Comparison of ENCODE assay signal across 27 cellular contexts in genomic region chr6:39476670-39477069, GRCh38.
"Had no signal": no experiment of that assay in that cellular context is flagged by ENCODE, and none has a peak within 500 bp of the region (broad histone marks: within the 10 kb centered on the region; RNA-seq: fewer than 3 reads in every experiment).

No MANE protein-coding gene starts in this region.

- H3K36me3 ChIP-seq: neutrophil, ovary, right lobe of liver, sigmoid colon, stomach, thoracic aorta, thyroid gland, tibial nerve, upper lobe of right lung, uterus had no signal

- H3K4me1 ChIP-seq: parathyroid adenoma, psoas muscle, right lobe of liver, sigmoid colon, thyroid gland, upper lobe of right lung, uterus had no signal

- H3K27me3 ChIP-seq: ovary, right lobe of liver, sigmoid colon, stomach, thyroid gland, tibial nerve, upper lobe of right lung, uterus had no signal

- ATAC-seq: naive thymus-derived CD8-positive, alpha-beta T cell; natural killer cell treated with Interleukin-12 subunit alpha and Interleukin-12 subunit beta and Interleukin-15 and Interleukin-18, amount 100 ng/mL, for 72 hours; psoas muscle; right cardiac atrium; right lobe of liver; stimulated activated effector memory CD8-positive, alpha-beta T cell treated with anti-CD3 and anti-CD28 coated beads, Interleukin-12 subunit alpha, Interleukin-12 subunit beta, amount 100 ng/mL, for 72 hours; stimulated activated naive B cell treated with anti-CD40 and anti-IgM and Interleukin-4, amounts not matched to agents 10 μg/mL and 1 μg/mL and 100 μg/mL, for 72 hours; upper lobe of right lung had no signal

- FAIRE-seq: small intestine had no signal

- H3K27ac ChIP-seq: neutrophil, ovary, parathyroid adenoma, psoas muscle, right lobe of liver, sigmoid colon, stomach, thoracic aorta, thyroid gland, tibial nerve, upper lobe of right lung, uterus had no signal

- DNase-seq: naive B cell; naive thymus-derived CD8-positive, alpha-beta T cell; nephron progenitor cell; nucleus accumbens; ovary; posterior cingulate gyrus; psoas muscle; right cardiac atrium; right lobe of liver; sigmoid colon; small intestine; stimulated activated CD4-positive, alpha-beta T cell treated with anti-CD3 and anti-CD28 coated beads, Interleukin-15, amount 100 ng/mL, for 24 hours; stimulated activated CD4-positive, alpha-beta T cell treated with anti-CD3 and anti-CD28 coated beads, Interleukin-2, amount 100 ng/mL, for 24 hours; stimulated activated CD4-positive, alpha-beta T cell treated with anti-CD3 and anti-CD28 coated beads, Interleukin-2, amount 100 ng/mL, for 48 hours; stimulated activated CD4-positive, alpha-beta T cell treated with anti-CD3 and anti-CD28 coated beads, Interleukin-4, amount 100 ng/mL, for 24 hours; stimulated activated naive B cell treated with anti-CD40 and anti-IgM and Interleukin-4, amounts not matched to agents 10 μg/mL and 1 μg/mL and 100 μg/mL, for 72 hours; stimulated activated naive CD4-positive, alpha-beta T cell treated with Interleukin-2 at 50 U/mL for 16 hours; stomach; thyroid gland; upper lobe of right lung; uterus had no signal

- H2AFZ ChIP-seq: parathyroid adenoma had no signal

- H3K79me2 ChIP-seq: parathyroid adenoma had no signal

- H3K9me3 ChIP-seq: neutrophil, ovary, psoas muscle, right lobe of liver, sigmoid colon, stomach, thoracic aorta, thyroid gland, tibial nerve, upper lobe of right lung, uterus had no signal

- H3K4me3 ChIP-seq: ovary, psoas muscle, right lobe of liver, sigmoid colon, stomach, thoracic aorta, thyroid gland, tibial nerve, upper lobe of right lung, uterus had no signal
